In genomic region chr1:110396259-110396958, GRCh38 we compare ENCODE assay signal across 16 cellular contexts. TPM values are rescaled to one million over a fixed set of nuclear protein-coding genes. Genes with fewer than 3 reads are reported as not detected.
"Had no signal": no experiment of that assay in that cellular context is flagged by ENCODE, and none has a peak within 500 bp of the region (broad histone marks: within the 10 kb centered on the region; RNA-seq: fewer than 3 reads in every experiment).

No MANE protein-coding gene starts in this region.

RNA-seq across cellular contexts. Expression of gene SLC16A4, which starts 5.6 kb away (rescaled TPM):
- total RNA-seq: mononuclear cell had no signal

RNA-seq across cellular contexts. Expression of gene PROK1, which starts 54.5 kb away (rescaled TPM):
- total RNA-seq: kidney epithelial cell, left colon, left lobe of liver, left lung, left ventricle myocardium inferior, left ventricle myocardium superior, liver, lower lobe of right lung, lung, lung microvascular endothelial cell, mammary epithelial cell, mononuclear cell, mucosa of descending colon, myocyte had no signal
- polyA plus RNA-seq: immature natural killer cell, keratinocyte, mammary epithelial cell had no signal
